ENCODE assay signal across 23 cellular contexts in the genomic region with DNA sequence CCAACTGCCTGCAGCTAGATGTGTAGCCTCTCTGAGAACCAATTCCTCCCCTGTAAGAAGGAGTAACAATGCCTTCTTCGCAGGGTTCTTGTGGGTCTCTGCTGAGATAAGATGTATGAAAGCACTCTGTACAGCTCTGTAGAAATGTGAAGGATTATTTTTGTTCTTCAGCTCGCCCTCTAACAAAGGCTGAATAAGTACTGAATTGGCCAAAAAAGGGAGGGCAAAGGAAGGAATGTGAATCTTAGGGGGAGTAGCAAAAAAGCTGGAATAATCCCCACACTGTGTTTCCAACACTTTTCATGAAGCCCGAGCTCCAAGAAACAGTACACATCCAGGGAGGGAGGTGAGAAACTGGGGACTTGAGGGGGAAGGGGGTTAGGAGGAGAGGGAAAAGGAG. TPM values are rescaled to one million over a fixed set of nuclear protein-coding genes. Genes with fewer than 3 reads are reported as not detected.
DNase-seq lines count a peak whose midpoint lies in the region; ATAC-seq and TF ChIP-seq lines count a peak whose summit lies in the region.
"Had no signal": no experiment of that assay in that cellular context is flagged by ENCODE, and none has a peak within 500 bp of the region (broad histone marks: within the 10 kb centered on the region; RNA-seq: fewer than 3 reads in every experiment).

No MANE protein-coding gene starts in this region.

- H3K9me3 ChIP-seq in right atrium auricular region: no peaks in the 10 kb centered on the region

- H3K27ac ChIP-seq in KMS-11 (peak overlapping the region; percentile 6; the same call in 1 of the 2 replicates), right atrium auricular region (peak overlapping the region; percentile 43 to 78)
- H3K27ac ChIP-seq: BLaER1 treated with 17β-estradiol and CSF1 and Interleukin-3, amounts not matched to agents 10 nM and 100 nM had no signal

- H3K79me2 ChIP-seq in KMS-11 (ENCODE audit: insufficient read depth, low read depth): no peaks in the 10 kb centered on the region

- TF ChIP-seq CTCF in KMS-11 (conservative IDR thresholded peaks at IDR 0.05; ENCODE audit: low read depth, low read length) (no peak), brain (conservative IDR thresholded peaks at IDR 0.05) (no peak), right atrium auricular region (IDR thresholded peaks at IDR 0.05) (no peak), omental fat pad (IDR thresholded peaks at IDR 0.05) (no peak)

- no peaks in the 10 kb centered on the region for H3K27me3 Mint-ChIP-seq in brain
- H3K27me3 Mint-ChIP-seq: CD4-positive, alpha-beta T cell had no signal

- DNase-seq in right atrium auricular region (ENCODE audit: low spot score) (no peak), omental fat pad (ENCODE audit: low spot score) (no peak), SW480 (ENCODE audit: low spot score) (no peak), head of caudate nucleus (no peak), posterior cingulate gyrus (no peak)
- DNase-seq: CD4-positive, alpha-beta T cell; GOT3; HCEC 1CT; KBM-7; MG63; NCI-H1694; NCI-H2029 treated with DMSO at 0.1 percent for 48 hours; NCI-H446 treated with DMSO at 0.1 percent for 48 hours; RPMI8226; SHP77 treated with DMSO at 0.1 percent for 48 hours had no signal

- peak overlapping the region in 3 of 5 experiments; percentile 5 to 59 (median 30) for H3K4me3 Mint-ChIP-seq in brain
- H3K4me3 Mint-ChIP-seq: CD4-positive, alpha-beta T cell had no signal

- no peaks in the 10 kb centered on the region for H3K36me3 ChIP-seq in KMS-11 (ENCODE audit: insufficient read depth)
- H3K36me3 ChIP-seq in right atrium auricular region: no peaks in the 10 kb centered on the region
- H3K36me3 ChIP-seq: MG63 had no signal

- H3K9ac ChIP-seq in KMS-11: no peak overlapping the region
- H3K9ac ChIP-seq: BLaER1 treated with 17β-estradiol and CSF1 and Interleukin-3, amounts not matched to agents 10 nM and 100 nM had no signal

- H3K4me2 ChIP-seq in KMS-11: peak overlapping the region; percentile 38

- H3K36me3 Mint-ChIP-seq in brain: peaks cover 23% of the 10 kb centered on the region

- no peak overlapping the region for H2AFZ ChIP-seq in KMS-11 (ENCODE audit: low read depth)

- no peaks in the 10 kb centered on the region for H4K20me1 ChIP-seq in KMS-11 (ENCODE audit: insufficient read depth)
- H4K20me1 ChIP-seq: BLaER1 treated with 17β-estradiol and CSF1 and Interleukin-3, amounts not matched to agents 10 nM and 100 nM had no signal

- peaks cover 27% of the 10 kb centered on the region for H3K4me1 Mint-ChIP-seq in brain

- intact Hi-C loops in head of caudate nucleus (cut with DNase I): no loop called here
- intact Hi-C loops in posterior cingulate gyrus (cut with DNase I): no loop called here

- ATAC-seq in omental fat pad (ENCODE audit: low FRiP score) (peak; percentile 60), GM18868 (IDR thresholded peaks at IDR 0.05; ENCODE audit: unreplicated experiment) (no peak)

- H3K27me3 ChIP-seq in KMS-11 (ENCODE audit: insufficient read depth, low read depth): no peaks in the 10 kb centered on the region
- no peaks in the 10 kb centered on the region for H3K27me3 ChIP-seq in right atrium auricular region
- H3K27me3 ChIP-seq: BLaER1 treated with 17β-estradiol and CSF1 and Interleukin-3, amounts not matched to agents 10 nM and 100 nM; MG63 had no signal

- peak overlapping the region; percentile 20 to 85 (median 71) for H3K27ac Mint-ChIP-seq in brain
- H3K27ac Mint-ChIP-seq: CD4-positive, alpha-beta T cell had no signal

- H3K4me3 ChIP-seq in KMS-11 (IDR thresholded peaks at IDR 0.05; ENCODE audit: insufficient read depth, low read depth, low read length) (peak overlapping the region; percentile 59), right atrium auricular region (no peak overlapping the region)
- H3K4me3 ChIP-seq: BLaER1 treated with 17β-estradiol and CSF1 and Interleukin-3, amounts not matched to agents 10 nM and 100 nM; GM12878; MG63 had no signal

- H3K4me1 ChIP-seq in KMS-11 (ENCODE audit: low read depth, poor library complexity, severe bottlenecking) (peaks cover 67% of the 10 kb centered on the region), right atrium auricular region (peaks cover 0 to 19% of the 10 kb centered on the region in 2 donors)

- peaks cover 6 to 16% (median 8%) of the 10 kb centered on the region in 5 experiments for H3K9me3 Mint-ChIP-seq in brain
- H3K9me3 Mint-ChIP-seq: CD4-positive, alpha-beta T cell had no signal

RNA-seq across cellular contexts. Expression of gene SLC41A1, which starts 14.0 kb away (rescaled TPM):
- 52.1 TPM for polyA plus RNA-seq in brain (ENCODE audit: insufficient read depth, low read depth, low replicate concordance)
- total RNA-seq in right atrium auricular region: 100 to 1,000 TPM; 204 to 255 TPM
- 10 to 100 TPM; 15.3 to 33.1 (median 25.1) TPM for total RNA-seq in omental fat pad

RNA-seq across cellular contexts. Expression of gene PM20D1, which starts 23.0 kb away (rescaled TPM):
- not detected for polyA plus RNA-seq in brain (ENCODE audit: insufficient read depth, low read depth, low replicate concordance)
- 1 to 10 TPM; 1.2 to 1.4 TPM for total RNA-seq in right atrium auricular region
- total RNA-seq in omental fat pad: under 1 TPM; 0.19 to 0.74 (median 0.50) TPM
- total RNA-seq: Daoy, G401, GM12878 had no signal
- polyA plus RNA-seq: AG04450, GM12878 had no signal

RNA-seq across cellular contexts. Expression of gene RAB29, which starts 51.7 kb away (rescaled TPM):
- polyA plus RNA-seq in brain (ENCODE audit: insufficient read depth, low read depth, low replicate concordance): 12.8 TPM
- total RNA-seq in right atrium auricular region (10 to 100 TPM; 17.7 to 18.6 TPM), omental fat pad (10 to 100 TPM; 14.4 to 26.9 (median 20.0) TPM)

Comparison
In these comparisons a context has a peak if more than half of its experiments do, and no peak if none do; other contexts are left out.
1. RNA of gene SLC41A1, which starts 14.0 kb away (total RNA-seq): 204 to 255 TPM in right atrium auricular region; 15.3 to 33.1 TPM in omental fat pad; every median in the first group is over 4 times any median in the second.